ENCODE assay signal across 19 cellular contexts in genomic region chr1:1100296-1100695, GRCh38. TPM values are rescaled to one million over a fixed set of nuclear protein-coding genes. Genes with fewer than 3 reads are reported as not detected.
A peak's percentile ranks its signal among the peaks of the same experiment; 100 is the strongest.
DNase-seq lines count a peak whose midpoint lies in the region; ATAC-seq and TF ChIP-seq lines count a peak whose summit lies in the region.
"Had no signal": no experiment of that assay in that cellular context is flagged by ENCODE, and none has a peak within 500 bp of the region (broad histone marks: within the 10 kb centered on the region; RNA-seq: fewer than 3 reads in every experiment).

No MANE protein-coding gene starts in this region.

- H3K4me3 ChIP-seq in A673 (ENCODE audit: low read depth, low read length, poor library complexity, severe bottlenecking), result no peak overlapping the region

- no peak overlapping the region for H3K4me3 Mint-ChIP-seq in activated CD4-positive, alpha-beta T cell treated with anti-CD3 and anti-CD28 coated beads for 36 hours
- H3K4me3 Mint-ChIP-seq in activated CD4-positive, alpha-beta T cell treated with anti-CD3 and anti-CD28 coated beads, Interleukin-2, amount 10 ng/mL, durations not matched to agents 7 days and 5 days, result no peak overlapping the region
- H3K4me3 Mint-ChIP-seq in activated naive CD8-positive, alpha-beta T cell treated with anti-CD3 and anti-CD28 coated beads for 36 hours, result peak overlapping the region; percentile 16
- H3K4me3 Mint-ChIP-seq: H9 had no signal

- H3K27me3 Mint-ChIP-seq in activated CD4-positive, alpha-beta T cell treated with anti-CD3 and anti-CD28 coated beads for 36 hours, result peaks cover 9% of the 10 kb centered on the region
- peaks cover 8% of the 10 kb centered on the region for H3K27me3 Mint-ChIP-seq in activated CD4-positive, alpha-beta T cell treated with anti-CD3 and anti-CD28 coated beads, Interleukin-2, amount 10 ng/mL, durations not matched to agents 7 days and 5 days
- H3K27me3 Mint-ChIP-seq in activated naive CD8-positive, alpha-beta T cell treated with anti-CD3 and anti-CD28 coated beads for 36 hours, result peaks cover 6% of the 10 kb centered on the region

- H3K9me3 ChIP-seq in A673 (ENCODE audit: low read depth, low read length, poor library complexity, severe bottlenecking), result no peaks in the 10 kb centered on the region

- H3K27ac Mint-ChIP-seq in activated CD4-positive, alpha-beta T cell treated with anti-CD3 and anti-CD28 coated beads for 36 hours, result peak overlapping the region; percentile 23
- no peak overlapping the region for H3K27ac Mint-ChIP-seq in activated CD4-positive, alpha-beta T cell treated with anti-CD3 and anti-CD28 coated beads, Interleukin-2, amount 10 ng/mL, durations not matched to agents 7 days and 5 days
- H3K27ac Mint-ChIP-seq in activated naive CD8-positive, alpha-beta T cell treated with anti-CD3 and anti-CD28 coated beads for 36 hours, result peak overlapping the region; percentile 82
- H3K27ac Mint-ChIP-seq: H9 had no signal

- no peak overlapping the region for H3K27ac ChIP-seq in A673 (ENCODE audit: low read depth, low read length, poor library complexity, severe bottlenecking)
- H3K27ac ChIP-seq: RWPE1 had no signal

- no peaks in the 10 kb centered on the region for H3K27me3 ChIP-seq in A673 (replicated peaks; ENCODE audit: insufficient read depth, low read depth, low read length, poor library complexity)

- ATAC-seq in activated CD4-positive, alpha-beta T cell treated with anti-CD3 and anti-CD28 coated beads for 36 hours, result no peak
- ATAC-seq in HG03108 (IDR thresholded peaks at IDR 0.05; ENCODE audit: unreplicated experiment) (no peak), HG03039 (IDR thresholded peaks at IDR 0.05; ENCODE audit: unreplicated experiment) (no peak)

- TF ChIP-seq CTCF in A673 (conservative IDR thresholded peaks at IDR 0.05; ENCODE audit: low read depth, low read length), result no peak

- no peak for DNase-seq in activated CD4-positive, alpha-beta T cell treated with anti-CD3 and anti-CD28 coated beads for 36 hours
- DNase-seq in activated CD4-positive, alpha-beta T cell treated with anti-CD3 and anti-CD28 coated beads, Interleukin-2, amount 10 ng/mL, durations not matched to agents 7 days and 5 days, result no peak
- DNase-seq in A673 (ENCODE audit: low spot score), result no peak
- no peak for DNase-seq in activated naive CD8-positive, alpha-beta T cell treated with anti-CD3 and anti-CD28 coated beads for 36 hours
- peak; percentile 62 for DNase-seq in mesenteric fat pad (ENCODE audit: low spot score)
- no peak for DNase-seq in NCI-H1417 treated with DMSO at 0.1 percent for 48 hours (lab: John Stamatoyannopoulos, UW)
- DNase-seq: 8988T, C1 segment of cervical spinal cord, DMS153, EL, H9, NCI-H1436 treated with DMSO at 0.1 percent for 48 hours, NCI-H2081, NCI-H526 treated with DMSO at 0.1 percent for 48 hours, OCI-M1 had no signal

- no peaks in the 10 kb centered on the region for H3K4me1 ChIP-seq in A673 (ENCODE audit: insufficient read depth, low read length, poor library complexity, severe bottlenecking)

- BruUV-seq in A673 (replicated peaks; lab: Mats Ljungman, UMichigan), result TSS peak; percentile 8

- intact Hi-C loops in activated CD4-positive, alpha-beta T cell treated with anti-CD3 and anti-CD28 coated beads for 36 hours (cut with DNase I, micrococcal nuclease), result no loop called here
- intact Hi-C loops in A673 (cut with micrococcal nuclease; ENCODE audit: unreplicated experiment), result no loop called here

- H3K4me1 Mint-ChIP-seq in activated CD4-positive, alpha-beta T cell treated with anti-CD3 and anti-CD28 coated beads for 36 hours, result peaks cover 33% of the 10 kb centered on the region
- H3K4me1 Mint-ChIP-seq in activated CD4-positive, alpha-beta T cell treated with anti-CD3 and anti-CD28 coated beads, Interleukin-2, amount 10 ng/mL, durations not matched to agents 7 days and 5 days, result peaks cover 47% of the 10 kb centered on the region
- H3K4me1 Mint-ChIP-seq in activated naive CD8-positive, alpha-beta T cell treated with anti-CD3 and anti-CD28 coated beads for 36 hours, result peaks cover 54% of the 10 kb centered on the region
- H3K4me1 Mint-ChIP-seq: H9 had no signal

- POLR2A ChIA-PET in activated CD4-positive, alpha-beta T cell treated with anti-CD3 and anti-CD28 coated beads for 36 hours (lab: Charles Lee), result no interaction called here
- POLR2A ChIA-PET in activated CD4-positive, alpha-beta T cell treated with anti-CD3 and anti-CD28 coated beads, Interleukin-2, amount 10 ng/mL, durations not matched to agents 7 days and 5 days (lab: Charles Lee), result no interaction called here
- POLR2A ChIA-PET in A673 (lab: Charles Lee; ENCODE audit: low non-redundant PET), result no interaction called here

- CTCF ChIA-PET in activated CD4-positive, alpha-beta T cell treated with anti-CD3 and anti-CD28 coated beads for 36 hours (lab: Charles Lee), result interaction anchor here (1.0 kb wide), 1 partner anchor 22 kb away, joined by 3 read pairs; no protein-coding TSS in a partner anchor
- CTCF ChIA-PET in activated CD4-positive, alpha-beta T cell treated with anti-CD3 and anti-CD28 coated beads, Interleukin-2, amount 10 ng/mL, durations not matched to agents 7 days and 5 days (lab: Charles Lee), result no interaction called here
- CTCF ChIA-PET in A673 (lab: Charles Lee), result no interaction called here

- no peaks in the 10 kb centered on the region for H3K36me3 ChIP-seq in A673 (ENCODE audit: insufficient read depth, low read length, poor library complexity, severe bottlenecking)

- peaks cover 12% of the 10 kb centered on the region for H3K9me3 Mint-ChIP-seq in activated CD4-positive, alpha-beta T cell treated with anti-CD3 and anti-CD28 coated beads for 36 hours (ENCODE audit: low read depth)
- H3K9me3 Mint-ChIP-seq in activated CD4-positive, alpha-beta T cell treated with anti-CD3 and anti-CD28 coated beads, Interleukin-2, amount 10 ng/mL, durations not matched to agents 7 days and 5 days, result peaks cover 26% of the 10 kb centered on the region
- H3K9me3 Mint-ChIP-seq in activated naive CD8-positive, alpha-beta T cell treated with anti-CD3 and anti-CD28 coated beads for 36 hours, result peaks cover 38% of the 10 kb centered on the region

- peaks cover 17% of the 10 kb centered on the region for H3K36me3 Mint-ChIP-seq in activated CD4-positive, alpha-beta T cell treated with anti-CD3 and anti-CD28 coated beads for 36 hours (ENCODE audit: low read depth)
- H3K36me3 Mint-ChIP-seq in activated CD4-positive, alpha-beta T cell treated with anti-CD3 and anti-CD28 coated beads, Interleukin-2, amount 10 ng/mL, durations not matched to agents 7 days and 5 days (ENCODE audit: low read depth), result peaks cover 30% of the 10 kb centered on the region
- H3K36me3 Mint-ChIP-seq in activated naive CD8-positive, alpha-beta T cell treated with anti-CD3 and anti-CD28 coated beads for 36 hours, result peaks cover 78% of the 10 kb centered on the region

RNA-seq across cellular contexts. Expression of gene C1orf159, which starts 15.6 kb away (rescaled TPM):
- total RNA-seq in activated CD4-positive, alpha-beta T cell treated with anti-CD3 and anti-CD28 coated beads for 36 hours, result 10 to 100 TPM; 11.3 to 13.5 TPM
- 10 to 100 TPM; 18.0 to 22.0 TPM for total RNA-seq in activated CD4-positive, alpha-beta T cell treated with anti-CD3 and anti-CD28 coated beads, Interleukin-2, amount 10 ng/mL, durations not matched to agents 7 days and 5 days
- total RNA-seq in A673 (2021) (26.8 and 28.4 TPM in 2 replicates), mesenteric fat pad (9.0 TPM)
- 10 to 100 TPM; 18.9 to 19.0 TPM for total RNA-seq in activated naive CD8-positive, alpha-beta T cell treated with anti-CD3 and anti-CD28 coated beads for 36 hours

RNA-seq across cellular contexts. Expression of gene RNF223, which starts 26.2 kb away (rescaled TPM):
- not detected for total RNA-seq in activated CD4-positive, alpha-beta T cell treated with anti-CD3 and anti-CD28 coated beads for 36 hours
- not detected for total RNA-seq in activated CD4-positive, alpha-beta T cell treated with anti-CD3 and anti-CD28 coated beads, Interleukin-2, amount 10 ng/mL, durations not matched to agents 7 days and 5 days
- not detected in 2 replicates for total RNA-seq in A673 (2021)
- not detected for total RNA-seq in activated naive CD8-positive, alpha-beta T cell treated with anti-CD3 and anti-CD28 coated beads for 36 hours
- total RNA-seq in mesenteric fat pad, result not detected
- total RNA-seq: H9, LHCN-M2 had no signal
